In genomic region chr11:61473370-61474025, GRCh38 we compare ENCODE assay signal across 18 cellular contexts. TPM values are rescaled to one million over a fixed set of nuclear protein-coding genes. Genes with fewer than 3 reads are reported as not detected.
DNase-seq lines count a peak whose midpoint lies in the region; ATAC-seq, FAIRE-seq and TF ChIP-seq lines count a peak whose summit lies in the region.
"Had no signal": no experiment of that assay in that cellular context is flagged by ENCODE, and none has a peak within 500 bp of the region (broad histone marks: within the 10 kb centered on the region; RNA-seq: fewer than 3 reads in every experiment).

No MANE protein-coding gene starts in this region.

- no peak overlapping the region for H2AFZ ChIP-seq in astrocyte (ENCODE audit: low read depth, low read length)

- no peak for TF ChIP-seq CTCF in astrocyte (IDR thresholded peaks at IDR 0.05; ENCODE audit: insufficient read depth, low read depth, low read length)

- H3K27me3 Mint-ChIP-seq in activated CD4-positive, alpha-beta T cell treated with anti-CD3 and anti-CD28 coated beads for 36 hours = no peaks in the 10 kb centered on the region
- H3K27me3 Mint-ChIP-seq in activated CD4-positive, alpha-beta T cell treated with anti-CD3 and anti-CD28 coated beads, Interleukin-2, amount 10 ng/mL, durations not matched to agents 24 days and 14 days = no peaks in the 10 kb centered on the region
- peaks cover 11% of the 10 kb centered on the region for H3K27me3 Mint-ChIP-seq in astrocyte (ENCODE audit: low read depth, unreplicated experiment)
- H3K27me3 Mint-ChIP-seq in CD4-positive, alpha-beta memory T cell = no peaks in the 10 kb centered on the region
- H3K27me3 Mint-ChIP-seq: activated CD4-positive, alpha-beta memory T cell treated with anti-CD3 and anti-CD28 coated beads for 36 hours; naive thymus-derived CD8-positive, alpha-beta T cell had no signal

- H3K4me1 Mint-ChIP-seq in activated CD4-positive, alpha-beta T cell treated with anti-CD3 and anti-CD28 coated beads for 36 hours = peaks cover 9% of the 10 kb centered on the region
- peaks cover 9% of the 10 kb centered on the region for H3K4me1 Mint-ChIP-seq in activated CD4-positive, alpha-beta T cell treated with anti-CD3 and anti-CD28 coated beads, Interleukin-2, amount 10 ng/mL, durations not matched to agents 24 days and 14 days
- peaks cover 12% of the 10 kb centered on the region for H3K4me1 Mint-ChIP-seq in astrocyte (ENCODE audit: low read depth, unreplicated experiment)
- H3K4me1 Mint-ChIP-seq in CD4-positive, alpha-beta memory T cell = peaks cover 0 to 5% (median 2%) of the 10 kb centered on the region in 4 donors

- H4K20me1 ChIP-seq in astrocyte (ENCODE audit: insufficient read depth, low read length) = peaks cover 8% of the 10 kb centered on the region

- no peak overlapping the region for H3K4me2 ChIP-seq in astrocyte (ENCODE audit: low read length)

- DNase-seq in activated CD4-positive, alpha-beta T cell treated with anti-CD3 and anti-CD28 coated beads for 36 hours = no peak
- DNase-seq in activated CD4-positive, alpha-beta T cell treated with anti-CD3 and anti-CD28 coated beads, Interleukin-2, amount 10 ng/mL, durations not matched to agents 24 days and 14 days = no peak
- peak; percentile 49 for DNase-seq in astrocyte (ENCODE audit: low read depth)
- DNase-seq in iris pigment epithelial cell (ENCODE audit: low read depth) = peak; percentile 31
- peak; percentile 63 for DNase-seq in stromal cell of bone marrow (ENCODE audit: low read depth)
- DNase-seq in CD4-positive, alpha-beta memory T cell = no peak
- no peak for DNase-seq in NCI-H69 (lab: John Stamatoyannopoulos, UW)
- DNase-seq in retina = no peak
- DNase-seq: 8988T; activated CD4-positive, alpha-beta memory T cell treated with anti-CD3 and anti-CD28 coated beads for 36 hours; activated gamma-delta T cell; naive thymus-derived CD8-positive, alpha-beta T cell; NCI-H2029 treated with DMSO at 0.1 percent for 48 hours; NCI-H82 had no signal

- POLR2A ChIA-PET in activated CD4-positive, alpha-beta T cell treated with anti-CD3 and anti-CD28 coated beads for 36 hours (lab: Charles Lee) = no interaction called here
- POLR2A ChIA-PET in CD4-positive, alpha-beta memory T cell (lab: Charles Lee; ENCODE audit: partially characterized antibody) = no interaction called here

- no peak for FAIRE-seq in astrocyte (lab: Jason Lieb, UNC)

- H3K27me3 ChIP-seq in astrocyte (ENCODE audit: insufficient read depth, low read length) = peaks cover 4% of the 10 kb centered on the region
- no peaks in the 10 kb centered on the region for H3K27me3 ChIP-seq in CD4-positive, alpha-beta memory T cell (ENCODE audit: insufficient read depth, low read length)

- intact Hi-C loops in activated CD4-positive, alpha-beta T cell treated with anti-CD3 and anti-CD28 coated beads for 36 hours (cut with DNase I, micrococcal nuclease) = no loop called here
- intact Hi-C loops in activated CD4-positive, alpha-beta T cell treated with anti-CD3 and anti-CD28 coated beads, Interleukin-2, amount 10 ng/mL, durations not matched to agents 24 days and 14 days (cut with micrococcal nuclease) = loop anchor here (10.0 kb wide), 1 partner anchor 161 kb away; no protein-coding TSS in a partner anchor
- intact Hi-C loops in CD4-positive, alpha-beta memory T cell (cut with micrococcal nuclease) = no loop called here

- peak overlapping the region; percentile 1 for H3K27ac Mint-ChIP-seq in activated CD4-positive, alpha-beta T cell treated with anti-CD3 and anti-CD28 coated beads for 36 hours
- H3K27ac Mint-ChIP-seq in activated CD4-positive, alpha-beta T cell treated with anti-CD3 and anti-CD28 coated beads, Interleukin-2, amount 10 ng/mL, durations not matched to agents 24 days and 14 days = no peak overlapping the region
- H3K27ac Mint-ChIP-seq in astrocyte (ENCODE audit: unreplicated experiment) = no peak overlapping the region
- peak overlapping the region in 3 of 7 donors; percentile 2 to 20 (median 2) for H3K27ac Mint-ChIP-seq in CD4-positive, alpha-beta memory T cell
- H3K27ac Mint-ChIP-seq: activated CD4-positive, alpha-beta memory T cell treated with anti-CD3 and anti-CD28 coated beads for 36 hours; T-helper 2 cell treated with Interferon-gamma antibody and Interleukin-4, amounts not matched to agents 5 μg/mL and 100 μg/mL, for 36 hours had no signal

- H3K9me3 Mint-ChIP-seq in activated CD4-positive, alpha-beta T cell treated with anti-CD3 and anti-CD28 coated beads for 36 hours (ENCODE audit: low read depth) = no peaks in the 10 kb centered on the region
- no peaks in the 10 kb centered on the region for H3K9me3 Mint-ChIP-seq in activated CD4-positive, alpha-beta T cell treated with anti-CD3 and anti-CD28 coated beads, Interleukin-2, amount 10 ng/mL, durations not matched to agents 24 days and 14 days
- H3K9me3 Mint-ChIP-seq in astrocyte (ENCODE audit: unreplicated experiment) = no peaks in the 10 kb centered on the region
- peaks cover 0 to 2% (median 0%) of the 10 kb centered on the region in 8 donors for H3K9me3 Mint-ChIP-seq in CD4-positive, alpha-beta memory T cell
- H3K9me3 Mint-ChIP-seq: activated CD4-positive, alpha-beta memory T cell treated with anti-CD3 and anti-CD28 coated beads for 36 hours; naive thymus-derived CD8-positive, alpha-beta T cell; T-helper 2 cell treated with Interferon-gamma antibody and Interleukin-4, amounts not matched to agents 5 μg/mL and 100 μg/mL, for 36 hours had no signal

- H3K36me3 ChIP-seq in astrocyte (ENCODE audit: insufficient read depth, low read length) = no peaks in the 10 kb centered on the region
- no peaks in the 10 kb centered on the region for H3K36me3 ChIP-seq in CD4-positive, alpha-beta memory T cell (ENCODE audit: insufficient read depth, low read length)

- peaks cover 13% of the 10 kb centered on the region for H3K36me3 Mint-ChIP-seq in activated CD4-positive, alpha-beta T cell treated with anti-CD3 and anti-CD28 coated beads for 36 hours (ENCODE audit: low read depth)
- peaks cover 13% of the 10 kb centered on the region for H3K36me3 Mint-ChIP-seq in activated CD4-positive, alpha-beta T cell treated with anti-CD3 and anti-CD28 coated beads, Interleukin-2, amount 10 ng/mL, durations not matched to agents 24 days and 14 days (ENCODE audit: low read depth)
- peaks cover 13% of the 10 kb centered on the region for H3K36me3 Mint-ChIP-seq in astrocyte (ENCODE audit: low read depth, unreplicated experiment)
- H3K36me3 Mint-ChIP-seq in CD4-positive, alpha-beta memory T cell = peaks cover 29 to 31% of the 10 kb centered on the region in 2 donors

- no peak overlapping the region for H3K4me3 Mint-ChIP-seq in activated CD4-positive, alpha-beta T cell treated with anti-CD3 and anti-CD28 coated beads for 36 hours
- H3K4me3 Mint-ChIP-seq in activated CD4-positive, alpha-beta T cell treated with anti-CD3 and anti-CD28 coated beads, Interleukin-2, amount 10 ng/mL, durations not matched to agents 24 days and 14 days = no peak overlapping the region
- H3K4me3 Mint-ChIP-seq in astrocyte (ENCODE audit: unreplicated experiment) = no peak overlapping the region
- no peak overlapping the region for H3K4me3 Mint-ChIP-seq in CD4-positive, alpha-beta memory T cell
- H3K4me3 Mint-ChIP-seq: activated CD4-positive, alpha-beta memory T cell treated with anti-CD3 and anti-CD28 coated beads for 36 hours; naive thymus-derived CD8-positive, alpha-beta T cell; T-helper 2 cell treated with Interferon-gamma antibody and Interleukin-4, amounts not matched to agents 5 μg/mL and 100 μg/mL, for 36 hours had no signal

- no peak overlapping the region for H3K4me3 ChIP-seq in astrocyte (ENCODE audit: insufficient read depth, low read depth, low read length)
- no peak overlapping the region for H3K4me3 ChIP-seq in CD4-positive, alpha-beta memory T cell (ENCODE audit: low read length in 2 of 2)

- CTCF ChIA-PET in activated CD4-positive, alpha-beta T cell treated with anti-CD3 and anti-CD28 coated beads for 36 hours (lab: Charles Lee) = interaction anchor here (2.2 to 2.6 kb wide), 2 partner anchors 27 to 43 kb away, joined by 13 to 17 read pairs; no protein-coding TSS in a partner anchor
- CTCF ChIA-PET in CD4-positive, alpha-beta memory T cell (lab: Charles Lee; ENCODE audit: partially characterized antibody) = interaction anchor here (1.7 kb wide), 1 partner anchor 9 kb away, joined by 6 read pairs; no protein-coding TSS in a partner anchor

- H3K79me2 ChIP-seq in astrocyte (ENCODE audit: insufficient read depth, low read length) = no peaks in the 10 kb centered on the region

- no peaks in the 10 kb centered on the region for H3K9me3 ChIP-seq in astrocyte (ENCODE audit: insufficient read depth, low read depth, low read length)
- no peaks in the 10 kb centered on the region for H3K9me3 ChIP-seq in CD4-positive, alpha-beta memory T cell (ENCODE audit: control insufficient read depth in 1 of 2, low read length in 2 of 2)

- no peak overlapping the region for H3K27ac ChIP-seq in astrocyte (ENCODE audit: low read depth, low read length)
- no peak overlapping the region for H3K27ac ChIP-seq in CD4-positive, alpha-beta memory T cell (ENCODE audit: low read depth, low read length)
- H3K27ac ChIP-seq: HL-60 had no signal

- no peaks in the 10 kb centered on the region for H3K4me1 ChIP-seq in astrocyte (ENCODE audit: insufficient read depth, low read length)
- H3K4me1 ChIP-seq in CD4-positive, alpha-beta memory T cell (ENCODE audit: insufficient read depth, low read length) = peaks cover 8% of the 10 kb centered on the region

- H3K9ac ChIP-seq in astrocyte (ENCODE audit: low read length) = no peak overlapping the region

- no peak for ATAC-seq in activated CD4-positive, alpha-beta T cell treated with anti-CD3 and anti-CD28 coated beads for 36 hours
- ATAC-seq: HCT116; naive thymus-derived CD8-positive, alpha-beta T cell had no signal

RNA-seq across cellular contexts. Expression of gene LRRC10B, which starts 35.1 kb away (rescaled TPM):
- total RNA-seq in activated CD4-positive, alpha-beta T cell treated with anti-CD3 and anti-CD28 coated beads for 36 hours = not detected
- total RNA-seq in activated CD4-positive, alpha-beta T cell treated with anti-CD3 and anti-CD28 coated beads, Interleukin-2, amount 10 ng/mL, durations not matched to agents 24 days and 14 days = 0.14 TPM in 1 of 2 replicates, not detected in the other
- total RNA-seq in astrocyte = 0.09 and 0.12 TPM in 2 replicates
- not detected for total RNA-seq in CD4-positive, alpha-beta memory T cell
- not detected for polyA plus RNA-seq in CD4-positive, alpha-beta memory T cell
- total RNA-seq: activated CD4-positive, alpha-beta memory T cell treated with anti-CD3 and anti-CD28 coated beads for 36 hours; fibroblast of villous mesenchyme; naive thymus-derived CD8-positive, alpha-beta T cell had no signal
- polyA plus RNA-seq: naive thymus-derived CD8-positive, alpha-beta T cell had no signal

RNA-seq across cellular contexts. Expression of gene SDHAF2, which starts 43.6 kb away (rescaled TPM):
- 10 to 100 TPM; 23.6 to 33.6 TPM for total RNA-seq in activated CD4-positive, alpha-beta T cell treated with anti-CD3 and anti-CD28 coated beads for 36 hours
- total RNA-seq in activated CD4-positive, alpha-beta T cell treated with anti-CD3 and anti-CD28 coated beads, Interleukin-2, amount 10 ng/mL, durations not matched to agents 24 days and 14 days = 46.0 and 46.1 TPM in 2 replicates
- total RNA-seq in astrocyte = 35.5 and 38.8 TPM in 2 replicates
- 10 to 100 TPM; 54.7 to 60.2 TPM for total RNA-seq in CD4-positive, alpha-beta memory T cell
- polyA plus RNA-seq in CD4-positive, alpha-beta memory T cell = 100 to 1,000 TPM; 100 to 106 TPM

RNA-seq across cellular contexts. Expression of gene CPSF7, which starts 43.7 kb away (rescaled TPM):
- total RNA-seq in activated CD4-positive, alpha-beta T cell treated with anti-CD3 and anti-CD28 coated beads for 36 hours = 100 to 1,000 TPM; 108 to 179 TPM
- 140 and 143 TPM in 2 replicates for total RNA-seq in activated CD4-positive, alpha-beta T cell treated with anti-CD3 and anti-CD28 coated beads, Interleukin-2, amount 10 ng/mL, durations not matched to agents 24 days and 14 days
- 56.3 and 63.2 TPM in 2 replicates for total RNA-seq in astrocyte
- 100 to 1,000 TPM; 145 to 149 TPM for total RNA-seq in CD4-positive, alpha-beta memory T cell
- polyA plus RNA-seq in CD4-positive, alpha-beta memory T cell = 10 to 100 TPM; 19.9 to 34.2 TPM

Comparison
In these comparisons a context has a peak if more than half of its experiments do, and no peak if none do; other contexts are left out.
1. DNase-seq: peak in astrocyte (single experiment), iris pigment epithelial cell (single experiment) and stromal cell of bone marrow (single experiment); none in activated CD4-positive, alpha-beta T cell treated with anti-CD3 and anti-CD28 coated beads for 36 hours (single experiment), activated CD4-positive, alpha-beta T cell treated with anti-CD3 and anti-CD28 coated beads, Interleukin-2, amount 10 ng/mL, durations not matched to agents 24 days and 14 days (single experiment), CD4-positive, alpha-beta memory T cell (0 of 5), NCI-H69 (single experiment) and retina (single experiment).